In the genomic region with DNA sequence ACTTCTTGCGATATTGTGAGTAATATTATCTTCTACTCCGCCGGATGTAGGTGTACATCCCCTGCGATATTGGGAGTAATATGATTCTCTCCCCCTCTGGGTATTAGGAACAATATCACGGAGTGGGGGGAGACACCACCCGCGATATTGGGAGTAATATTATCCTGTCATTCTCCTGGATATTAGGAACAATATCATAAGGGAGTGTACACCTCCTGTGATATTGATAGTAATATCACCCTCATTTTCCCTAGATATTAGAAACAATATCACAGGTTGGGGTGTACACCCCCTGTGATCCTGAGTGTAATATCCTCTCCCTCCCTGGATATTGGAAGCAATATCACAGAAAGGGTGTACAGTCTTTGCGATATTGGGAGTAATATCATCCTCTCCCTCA, we compare ENCODE assay signal across 8 cellular contexts.
"Had no signal": no experiment of that assay in that cellular context is flagged by ENCODE, and none has a peak within 500 bp of the region (broad histone marks: within the 10 kb centered on the region; RNA-seq: fewer than 3 reads in every experiment).

No MANE protein-coding gene starts in this region.

- H3K27me3 Mint-ChIP-seq: IgD-negative memory B cell had no signal

- H3K9me3 Mint-ChIP-seq: IgD-negative memory B cell had no signal

- FAIRE-seq: HepG2, HTR-8/SVneo had no signal

- DNase-seq: IMR-90, KBM-7, KG1 had no signal

- H3K4me2 ChIP-seq: KMS-11 had no signal

- H3K9ac ChIP-seq: KMS-11 had no signal

- H3K27ac Mint-ChIP-seq: IgD-negative memory B cell had no signal

- ATAC-seq: HepG2 had no signal

- H3K4me3 Mint-ChIP-seq: IgD-negative memory B cell had no signal

- H3K27ac ChIP-seq: HL-60, KMS-11 had no signal
